In the genomic region with DNA sequence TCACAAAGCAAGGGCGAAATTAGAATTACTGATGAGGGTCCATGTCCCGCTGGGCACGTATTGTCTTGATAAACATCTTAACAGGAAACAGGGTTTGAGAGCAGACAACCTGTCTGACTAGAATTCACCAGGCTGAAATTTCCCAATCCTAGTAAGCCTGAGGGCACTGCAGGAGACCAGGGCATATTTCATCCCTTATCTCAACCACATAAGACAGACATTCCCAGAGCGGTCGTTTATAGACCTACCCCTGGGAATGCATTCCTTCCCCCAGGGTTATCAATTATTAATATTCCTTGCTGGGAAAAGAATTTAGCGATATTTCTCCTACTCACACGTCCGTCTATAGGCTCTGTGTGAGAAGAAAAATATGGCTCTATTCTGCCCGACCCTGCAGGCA, we compare ENCODE assay signal across 10 cellular contexts. TPM values are rescaled to one million over a fixed set of nuclear protein-coding genes. Genes with fewer than 3 reads are reported as not detected.
"Had no signal": no experiment of that assay in that cellular context is flagged by ENCODE, and none has a peak within 500 bp of the region (broad histone marks: within the 10 kb centered on the region; RNA-seq: fewer than 3 reads in every experiment).

No MANE protein-coding gene starts in this region.

RNA-seq across cellular contexts. Expression of a gene that starts 38.3 kb away (rescaled TPM):
- total RNA-seq: dermis blood vessel endothelial cell, esophagus mucosa, gastrocnemius medialis, glomerular endothelial cell, kidney epithelial cell, lower leg skin, lung microvascular endothelial cell, mesenteric fat pad, mesothelial cell of epicardium, myocyte had no signal
